1 cellular context compared by ENCODE assay signal in genomic region chr7:142488234-142488633, GRCh38.
TF ChIP-seq lines count a peak whose summit lies in the region.

No MANE protein-coding gene starts in this region.

TF ChIP-seq in IMR-90, 13 proteins besides CTCF, POLR2A, EP300 and RAD21 (continued from another document):
- TF ChIP-seq MAFK (IDR thresholded peaks at IDR 0.05; ENCODE audit: low read depth, low read length) (no peak), RCOR1 (IDR thresholded peaks at IDR 0.05; ENCODE audit: insufficient replicate concordance, low read length) (no peak), MAZ (IDR thresholded peaks at IDR 0.05; ENCODE audit: borderline replicate concordance, low read depth, low read length) (no peak), USF2 (IDR thresholded peaks at IDR 0.05; ENCODE audit: low read depth, low read length) (no peak), CHD1 (IDR thresholded peaks at IDR 0.05; ENCODE audit: low read depth, low read length) (no peak), SMC3 (IDR thresholded peaks at IDR 0.05; ENCODE audit: low read depth, low read length) (no peak), ELK1 (IDR thresholded peaks at IDR 0.05; ENCODE audit: borderline replicate concordance, low read depth, low read length) (no peak), BHLHE40 (IDR thresholded peaks at IDR 0.05; ENCODE audit: low read depth, low read length) (no peak), RFX5 (IDR thresholded peaks at IDR 0.05; ENCODE audit: low read depth, low read length) (no peak), FOS (IDR thresholded peaks at IDR 0.05; ENCODE audit: low read depth, low read length) (no peak), MXI1 (IDR thresholded peaks at IDR 0.05; ENCODE audit: borderline replicate concordance, low read depth, low read length) (no peak)
TF ChIP-seq in IMR-90: peak in this region for 0.
